8 cellular contexts compared by ENCODE assay signal in the genomic region with DNA sequence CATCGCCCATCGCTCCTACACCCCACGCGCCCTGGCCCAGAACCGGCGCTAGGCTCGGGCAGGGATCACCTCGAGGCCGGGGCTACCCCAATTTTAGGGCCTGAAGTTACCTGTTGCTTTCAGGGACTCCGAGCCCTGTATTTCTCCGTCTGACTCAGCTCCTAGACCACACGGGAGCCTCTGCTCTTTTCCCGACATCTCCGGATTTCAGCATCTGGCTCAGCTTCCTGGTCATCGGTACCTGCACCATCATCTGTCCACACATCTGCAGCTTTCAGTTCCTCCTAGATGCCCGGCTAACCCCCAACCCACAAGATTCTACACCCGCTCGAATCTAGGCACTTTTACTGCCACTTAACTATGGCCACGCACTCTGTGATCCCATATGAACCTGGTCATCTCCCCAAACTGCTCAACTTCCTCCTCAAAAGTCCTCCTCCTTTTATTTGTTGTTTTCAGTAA. TPM values are rescaled to one million over a fixed set of nuclear protein-coding genes. Genes with fewer than 3 reads are reported as not detected.
DNase-seq lines count a peak whose midpoint lies in the region; ATAC-seq and TF ChIP-seq lines count a peak whose summit lies in the region.

No MANE protein-coding gene starts in this region.

- TF ChIP-seq CTCF in epithelial cell of proximal tubule (conservative IDR thresholded peaks at IDR 0.05; ENCODE audit: low read depth, low read length): no peak

- no peaks in the 10 kb centered on the region for H3K36me3 Mint-ChIP-seq in stimulated activated memory B cell treated with anti-CD40 and anti-IgM and Interleukin-4, amounts not matched to agents 10 μg/mL and 1 μg/mL and 100 μg/mL, for 72 hours

- no peak overlapping the region for H3K4me3 Mint-ChIP-seq in stimulated activated memory B cell treated with anti-CD40 and anti-IgM and Interleukin-4, amounts not matched to agents 10 μg/mL and 1 μg/mL and 100 μg/mL, for 72 hours

- peaks cover 11% of the 10 kb centered on the region for H3K27me3 Mint-ChIP-seq in stimulated activated memory B cell treated with anti-CD40 and anti-IgM and Interleukin-4, amounts not matched to agents 10 μg/mL and 1 μg/mL and 100 μg/mL, for 72 hours

- H3K27ac Mint-ChIP-seq in stimulated activated memory B cell treated with anti-CD40 and anti-IgM and Interleukin-4, amounts not matched to agents 10 μg/mL and 1 μg/mL and 100 μg/mL, for 72 hours: no peak overlapping the region

- peak overlapping the region; percentile 64 for H3K4me3 ChIP-seq in epithelial cell of proximal tubule (ENCODE audit: low read depth, low read length)

- no peaks in the 10 kb centered on the region for H3K9me3 Mint-ChIP-seq in stimulated activated memory B cell treated with anti-CD40 and anti-IgM and Interleukin-4, amounts not matched to agents 10 μg/mL and 1 μg/mL and 100 μg/mL, for 72 hours

- DNase-seq in epithelial cell of proximal tubule (ENCODE audit: low read depth): no peak
- no peak for DNase-seq in COLO829 (ENCODE audit: low spot score)
- no peak for DNase-seq in activated T-cell treated with anti-CD3 and anti-CD28 coated beads for 4 hours
- no peak for DNase-seq in activated naive CD4-positive, alpha-beta T cell treated with Interleukin-2 at 50 U/mL for 16 hours
- no peak for DNase-seq in NCI-H2171 (lab: John Stamatoyannopoulos, UW)

- no peaks in the 10 kb centered on the region for H3K4me1 Mint-ChIP-seq in stimulated activated memory B cell treated with anti-CD40 and anti-IgM and Interleukin-4, amounts not matched to agents 10 μg/mL and 1 μg/mL and 100 μg/mL, for 72 hours

- ATAC-seq in GM19395 (IDR thresholded peaks at IDR 0.05; ENCODE audit: unreplicated experiment): peak; percentile 24
- ATAC-seq in HG03280 (IDR thresholded peaks at IDR 0.05; ENCODE audit: unreplicated experiment): peak; percentile 16
- peak; percentile 10 for ATAC-seq in stimulated activated memory B cell treated with anti-CD40 and anti-IgM and Interleukin-4, amounts not matched to agents 10 μg/mL and 1 μg/mL and 100 μg/mL, for 72 hours

RNA-seq across cellular contexts. Expression of a gene that starts 12.1 kb away (rescaled TPM):
- total RNA-seq in epithelial cell of proximal tubule: 0.29 and 1.5 TPM in 2 replicates

RNA-seq across cellular contexts. Expression of a gene that starts 29.2 kb away (rescaled TPM):
- 0.98 TPM in 1 of 2 replicates, not detected in the other for total RNA-seq in epithelial cell of proximal tubule

RNA-seq across cellular contexts. Expression of a gene that starts 32.9 kb away (rescaled TPM):
- total RNA-seq in epithelial cell of proximal tubule: 11.5 and 12.7 TPM in 2 replicates

RNA-seq across cellular contexts. Expression of a gene that starts 49.5 kb away (rescaled TPM):
- 1.6 and 1.9 TPM in 2 replicates for total RNA-seq in epithelial cell of proximal tubule
